In the genomic region with DNA sequence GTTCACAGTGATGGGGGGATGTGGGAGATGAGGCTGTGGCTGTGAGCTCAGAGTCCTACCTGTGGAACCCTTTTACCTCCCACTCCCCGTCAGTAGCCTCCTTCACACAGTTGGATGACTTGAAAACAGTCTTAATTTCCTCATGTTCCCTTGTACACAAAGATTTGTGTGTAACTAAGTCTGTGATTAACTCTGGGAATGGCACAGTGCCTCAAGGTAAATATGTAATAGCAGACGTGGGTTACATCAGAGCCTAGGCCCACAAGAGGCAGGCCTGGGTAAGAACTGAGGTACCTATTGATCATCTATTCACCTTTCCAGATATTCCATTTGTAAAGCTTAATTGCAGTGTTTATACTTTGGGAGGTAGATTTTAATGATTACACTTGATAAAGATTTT, we compare ENCODE assay signal across 1 cellular context.
TF ChIP-seq lines count a peak whose summit lies in the region.

No MANE protein-coding gene starts in this region.

TF ChIP-seq in IMR-90, 13 proteins besides CTCF, POLR2A, EP300 and RAD21:
- TF ChIP-seq RFX5 (IDR thresholded peaks at IDR 0.05; ENCODE audit: low read depth, low read length) (no peak), MAFK (IDR thresholded peaks at IDR 0.05; ENCODE audit: low read depth, low read length) (no peak), MXI1 (IDR thresholded peaks at IDR 0.05; ENCODE audit: borderline replicate concordance, low read depth, low read length) (no peak), USF2 (IDR thresholded peaks at IDR 0.05; ENCODE audit: low read depth, low read length) (no peak), NFE2L2 (IDR thresholded peaks at IDR 0.05; ENCODE audit: low read depth, low read length) (no peak), BHLHE40 (IDR thresholded peaks at IDR 0.05; ENCODE audit: low read depth, low read length) (no peak), FOS (IDR thresholded peaks at IDR 0.05; ENCODE audit: low read depth, low read length) (no peak), CEBPB (IDR thresholded peaks at IDR 0.05; ENCODE audit: low read depth, low read length) (no peak)
- TF ChIP-seq, protein P1, sequence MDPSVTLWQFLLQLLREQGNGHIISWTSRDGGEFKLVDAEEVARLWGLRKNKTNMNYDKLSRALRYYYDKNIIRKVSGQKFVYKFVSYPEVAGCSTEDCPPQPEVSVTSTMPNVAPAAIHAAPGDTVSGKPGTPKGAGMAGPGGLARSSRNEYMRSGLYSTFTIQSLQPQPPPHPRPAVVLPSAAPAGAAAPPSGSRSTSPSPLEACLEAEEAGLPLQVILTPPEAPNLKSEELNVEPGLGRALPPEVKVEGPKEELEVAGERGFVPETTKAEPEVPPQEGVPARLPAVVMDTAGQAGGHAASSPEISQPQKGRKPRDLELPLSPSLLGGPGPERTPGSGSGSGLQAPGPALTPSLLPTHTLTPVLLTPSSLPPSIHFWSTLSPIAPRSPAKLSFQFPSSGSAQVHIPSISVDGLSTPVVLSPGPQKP (IDR thresholded peaks at IDR 0.05; ENCODE audit: borderline replicate concordance, low read depth, low read length), result no peak
